Comparison of ENCODE assay signal across 10 cellular contexts in genomic region chr11:76587810-76588454, GRCh38.
DNase-seq lines count a peak whose midpoint lies in the region; ATAC-seq and TF ChIP-seq lines count a peak whose summit lies in the region.
"Had no signal": no experiment of that assay in that cellular context is flagged by ENCODE, and none has a peak within 500 bp of the region (broad histone marks: within the 10 kb centered on the region; RNA-seq: fewer than 3 reads in every experiment).

No MANE protein-coding gene starts in this region.

- no peak for TF ChIP-seq POLR2A in thyroid gland (IDR thresholded peaks at IDR 0.05)

- H3K27me3 Mint-ChIP-seq in activated naive CD8-positive, alpha-beta T cell treated with anti-CD3 and anti-CD28 coated beads, Interleukin-2, amount 10 ng/mL, durations not matched to agents 7 days and 5 days: peaks cover 1% of the 10 kb centered on the region

- H3K4me1 Mint-ChIP-seq in activated naive CD8-positive, alpha-beta T cell treated with anti-CD3 and anti-CD28 coated beads, Interleukin-2, amount 10 ng/mL, durations not matched to agents 7 days and 5 days: peaks cover 37% of the 10 kb centered on the region

- peak overlapping the region; percentile 22 for H3K4me3 Mint-ChIP-seq in activated naive CD8-positive, alpha-beta T cell treated with anti-CD3 and anti-CD28 coated beads, Interleukin-2, amount 10 ng/mL, durations not matched to agents 7 days and 5 days

- DNase-seq in Right ventricle myocardium superior: no peak
- no peak for DNase-seq in left ventricle myocardium superior
- DNase-seq in activated naive CD8-positive, alpha-beta T cell treated with anti-CD3 and anti-CD28 coated beads, Interleukin-2, amount 10 ng/mL, durations not matched to agents 7 days and 5 days: no peak
- peak; percentile 25 for DNase-seq in kidney glomerular epithelial cell (lab: John Stamatoyannopoulos, UW)
- no peak for DNase-seq in thyroid gland
- no peak for DNase-seq in effector CD8-positive, alpha-beta T cell (lab: John Stamatoyannopoulos, UW)
- no peak for DNase-seq in NCI-H526 treated with DMSO at 0.1 percent for 48 hours (lab: John Stamatoyannopoulos, UW)
- DNase-seq in stimulated activated CD4-positive, alpha-beta T cell treated with anti-CD3 and anti-CD28 coated beads, Interleukin-4, amount 100 ng/mL, for 1 hour: no peak
- DNase-seq: NCI-H1417 treated with DMSO at 0.1 percent for 48 hours; stimulated activated naive CD4-positive, alpha-beta T cell had no signal

- peak overlapping the region; percentile 36 to 71 (median 71) for H3K27ac ChIP-seq in thyroid gland

- H3K9me3 Mint-ChIP-seq in activated naive CD8-positive, alpha-beta T cell treated with anti-CD3 and anti-CD28 coated beads, Interleukin-2, amount 10 ng/mL, durations not matched to agents 7 days and 5 days: peaks cover 2% of the 10 kb centered on the region

- no peak for TF ChIP-seq CTCF in thyroid gland (IDR thresholded peaks at IDR 0.05)

- peak; percentile 15 for ATAC-seq in Right ventricle myocardium superior (ENCODE audit: poor library complexity)
- ATAC-seq in left ventricle myocardium superior: no peak
- ATAC-seq in activated naive CD8-positive, alpha-beta T cell treated with anti-CD3 and anti-CD28 coated beads, Interleukin-2, amount 10 ng/mL, durations not matched to agents 7 days and 5 days (ENCODE audit: low read depth): no peak

- 64 to 70% methylated on average over 5 of the region's 5 CpGs for WGBS in thyroid gland, 2 donors

- H3K36me3 ChIP-seq in thyroid gland: no peaks in the 10 kb centered on the region

- POLR2A ChIA-PET in activated naive CD8-positive, alpha-beta T cell treated with anti-CD3 and anti-CD28 coated beads, Interleukin-2, amount 10 ng/mL, durations not matched to agents 7 days and 5 days (lab: Charles Lee): interaction anchor here (1.2 to 1.9 kb wide), 3 partner anchors 10 to 85 kb away, joined by 4 to 9 read pairs (median 6); no protein-coding TSS in a partner anchor

- peaks cover 3% of the 10 kb centered on the region for H3K36me3 Mint-ChIP-seq in activated naive CD8-positive, alpha-beta T cell treated with anti-CD3 and anti-CD28 coated beads, Interleukin-2, amount 10 ng/mL, durations not matched to agents 7 days and 5 days

- H3K4me3 ChIP-seq in thyroid gland (replicated peaks in 1 of 3): no peak overlapping the region

- peak overlapping the region; percentile 87 for H3K27ac Mint-ChIP-seq in activated naive CD8-positive, alpha-beta T cell treated with anti-CD3 and anti-CD28 coated beads, Interleukin-2, amount 10 ng/mL, durations not matched to agents 7 days and 5 days

- no peaks in the 10 kb centered on the region for H3K9me3 ChIP-seq in thyroid gland

- no peaks in the 10 kb centered on the region for H3K27me3 ChIP-seq in thyroid gland

- intact Hi-C loops in Right ventricle myocardium superior (cut with DNase I) (no loop called here), left ventricle myocardium superior (cut with micrococcal nuclease) (no loop called here), thyroid gland (cut with DNase I) (no loop called here)

- H3K4me1 ChIP-seq in thyroid gland: peaks cover 0 to 10% of the 10 kb centered on the region in 2 donors
